19 cellular contexts compared by ENCODE assay signal in genomic region chr5:150557507-150557872, GRCh38. TPM values are rescaled to one million over a fixed set of nuclear protein-coding genes. Genes with fewer than 3 reads are reported as not detected.
DNase-seq lines count a peak whose midpoint lies in the region; ATAC-seq lines count a peak whose summit lies in the region.
"Had no signal": no experiment of that assay in that cellular context is flagged by ENCODE, and none has a peak within 500 bp of the region (broad histone marks: within the 10 kb centered on the region; RNA-seq: fewer than 3 reads in every experiment).

No MANE protein-coding gene starts in this region.

- no peaks in the 10 kb centered on the region for H3K79me1 ChIP-seq in neuronal stem cell (ENCODE audit: low read depth, low read length)

- no peak overlapping the region for H3K4ac ChIP-seq in neuronal stem cell (ENCODE audit: low read length)

- H3K4me3 ChIP-seq in neuronal stem cell (ENCODE audit: low read length in 2 of 2) = no peak overlapping the region
- H3K4me3 ChIP-seq: Peyer's patch had no signal

- H2BK120ac ChIP-seq in neuronal stem cell (ENCODE audit: low read depth, low read length) = no peak overlapping the region

- WGBS in neuronal stem cell (ENCODE audit: extremely low coverage in 2 of 2, insufficient read length in 2 of 2, insufficient replicate concordance in 1 of 2), 2 donors = no CpG with 5 or more reads among the region's 6 CpGs

- no peak overlapping the region for H2BK12ac ChIP-seq in neuronal stem cell (ENCODE audit: low read length)

- H3K9me3 ChIP-seq in neuronal stem cell (replicated peaks in 1 of 2; ENCODE audit: control insufficient read depth in 2 of 2, insufficient read depth in 1 of 2, low read depth in 1 of 2, low read length in 2 of 2) = no peaks in the 10 kb centered on the region
- H3K9me3 ChIP-seq: Peyer's patch had no signal

- no peak overlapping the region for H3K14ac ChIP-seq in neuronal stem cell (ENCODE audit: low read length)

- H2BK5ac ChIP-seq in neuronal stem cell (ENCODE audit: low read length) = no peak overlapping the region

- no peak overlapping the region for H4K91ac ChIP-seq in neuronal stem cell (ENCODE audit: low read depth, low read length, poor library complexity)

- in situ Hi-C loops in G401 (cut with HindIII; ENCODE audit: low sequenced_read_pairs) = no loop called here

- H2BK15ac ChIP-seq in neuronal stem cell (ENCODE audit: low read length) = no peak overlapping the region

- H3K27me3 ChIP-seq in neuronal stem cell (ENCODE audit: control insufficient read depth in 3 of 3, insufficient read depth in 3 of 3, low read depth in 1 of 3, low read length in 3 of 3) = no peaks in the 10 kb centered on the region
- H3K27me3 ChIP-seq: brain microvascular endothelial cell, Peyer's patch had no signal

- H3K27ac ChIP-seq in neuronal stem cell (replicated peaks; ENCODE audit: low read length) = no peak overlapping the region
- H3K27ac ChIP-seq: brain microvascular endothelial cell, HL-60, Peyer's patch, WERI-Rb-1 had no signal

- H3K18ac ChIP-seq in neuronal stem cell (ENCODE audit: low read length) = no peak overlapping the region

- H3K9ac ChIP-seq in neuronal stem cell (ENCODE audit: low read depth, low read length, poor library complexity) = no peak overlapping the region

- H2AFZ ChIP-seq in neuronal stem cell (ENCODE audit: low read length) = no peak overlapping the region

- H3K36me3 ChIP-seq in neuronal stem cell (replicated peaks in 1 of 2; ENCODE audit: control insufficient read depth in 2 of 2, insufficient read depth in 2 of 2, low read length in 2 of 2) = peaks cover 17 to 45% of the 10 kb centered on the region in 2 donors

- intact Hi-C loops in sciatic nerve (cut with DNase I) = no loop called here

- DNase-seq in G401 (ENCODE audit: low spot score) = peak; percentile 12
- DNase-seq in brain pericyte (ENCODE audit: low read depth, low spot score) = peak; percentile 18
- DNase-seq in sciatic nerve (ENCODE audit: low spot score) = peak; percentile 53
- no peak for DNase-seq in SKM-1 (lab: John Stamatoyannopoulos, UW; ENCODE audit: unreplicated experiment)
- no peak for DNase-seq in neuronal stem cell (ENCODE audit: low spot score)
- DNase-seq in UCSD-AML1 (lab: John Stamatoyannopoulos, UW; ENCODE audit: unreplicated experiment) = no peak
- DNase-seq: brain microvascular endothelial cell, DMS79, glutamatergic neuron, kidney glomerular epithelial cell, NCI-H1105 treated with DMSO at 0.1 percent for 48 hours, NCI-H2081 treated with DMSO at 0.1 percent for 48 hours, T-helper 2 cell, WERI-Rb-1 had no signal

- H3K4me2 ChIP-seq in neuronal stem cell (ENCODE audit: insufficient read depth, low read length, poor library complexity, severe bottlenecking) = no peak overlapping the region

- no peak overlapping the region for H2AK5ac ChIP-seq in neuronal stem cell (ENCODE audit: low read depth, low read length)

- peaks cover 0 to 2% of the 10 kb centered on the region in 2 donors for H3K4me1 ChIP-seq in neuronal stem cell (ENCODE audit: control insufficient read depth in 2 of 2, insufficient read depth in 1 of 2, low read depth in 1 of 2, low read length in 2 of 2)

- H4K8ac ChIP-seq in neuronal stem cell (ENCODE audit: low read depth, low read length) = no peak overlapping the region

- H3K23ac ChIP-seq in neuronal stem cell (ENCODE audit: low read depth, low read length, poor library complexity) = no peak overlapping the region

- ATAC-seq in HG02642 (IDR thresholded peaks at IDR 0.05; ENCODE audit: poor library complexity, unreplicated experiment) = peak; percentile 5
- no peak for ATAC-seq in sciatic nerve
- ATAC-seq in HG02840 (IDR thresholded peaks at IDR 0.05; ENCODE audit: low FRiP score, unreplicated experiment) = no peak
- ATAC-seq: right cardiac atrium had no signal

RNA-seq across cellular contexts. Expression of gene NDST1, which starts 49.6 kb away (rescaled TPM):
- total RNA-seq in G401 (2014; rRNA removed; shearing (Covaris generic)) = 68.1 and 76.0 TPM in 2 replicates
- total RNA-seq in sciatic nerve = 109 TPM
- polyA plus RNA-seq in neuronal stem cell (2013, experiment 1 of 2) = 27.1 TPM
- 25.9 TPM for polyA plus RNA-seq in neuronal stem cell (2013, experiment 2 of 2)

Comparison
In these comparisons a context has a peak if more than half of its experiments do, and no peak if none do; other contexts are left out.
1. DNase-seq: peak in G401 (single experiment), brain pericyte (single experiment) and sciatic nerve (single experiment); none in SKM-1 (single experiment), neuronal stem cell (single experiment) and UCSD-AML1 (single experiment).